15 cellular contexts compared by ENCODE assay signal in genomic region chr4:101125045-101125713, GRCh38.
DNase-seq lines count a peak whose midpoint lies in the region; ATAC-seq, FAIRE-seq and TF ChIP-seq lines count a peak whose summit lies in the region.
"Had no signal": no experiment of that assay in that cellular context is flagged by ENCODE, and none has a peak within 500 bp of the region (broad histone marks: within the 10 kb centered on the region; RNA-seq: fewer than 3 reads in every experiment).

No MANE protein-coding gene starts in this region.

- H3K27me3 Mint-ChIP-seq in endodermal cell (ENCODE audit: insufficient read depth) = no peaks in the 10 kb centered on the region
- H3K27me3 Mint-ChIP-seq: CD4-positive, alpha-beta memory T cell had no signal

- peak overlapping the region; percentile 9 for H3K27ac Mint-ChIP-seq in endodermal cell

- H3K4me1 Mint-ChIP-seq in endodermal cell = peaks cover 26% of the 10 kb centered on the region

- RAD21 ChIA-PET in HCT116 (lab: Charles Lee; ENCODE audit: low non-redundant PET in 1 of 2, low total read pairs in 2 of 2, uncharacterized antibody in 2 of 2, unreplicated experiment in 2 of 2) = interaction anchor here in 1 of 2 experiments (1.1 kb wide), 1 partner anchor 30 kb away, joined by 4 read pairs; no protein-coding TSS in a partner anchor

- peaks cover 41 to 54% (median 47%) of the 10 kb centered on the region in 10 experiments for H3K4me1 ChIP-seq in BLaER1 treated with 17β-estradiol and CSF1 and Interleukin-3, amounts not matched to agents 10 nM and 100 nM
- H3K4me1 ChIP-seq in HCT116 (ENCODE audit: control insufficient read depth in 1 of 2, insufficient read depth in 2 of 2, low read length in 2 of 2) (peaks cover 93 to 94% of the 10 kb centered on the region in 2 experiments), endodermal cell (ENCODE audit: control insufficient read depth, insufficient read depth, low read length) (peaks cover 9% of the 10 kb centered on the region), small intestine (ENCODE audit: control insufficient read depth in 2 of 2, insufficient read depth in 1 of 2, low read depth in 1 of 2, low read length in 1 of 2) (peaks cover 2 to 3% of the 10 kb centered on the region in 2 donors), transverse colon (peaks cover 0 to 35% (median 7%) of the 10 kb centered on the region in 4 donors)

- H3K36me3 Mint-ChIP-seq in endodermal cell (ENCODE audit: low read depth) = peaks cover 4% of the 10 kb centered on the region

- intact Hi-C loops in HCT116 (cut with micrococcal nuclease) = no loop called here
- intact Hi-C loops in transverse colon (cut with DNase I; ENCODE audit: low total_unique reads) = no loop called here

- 81 to 84% methylated on average over 5 of the region's 5 CpGs for WGBS in endodermal cell (ENCODE audit: insufficient coverage in 1 of 2, insufficient read length in 1 of 2), 2 experiments
- 58 to 80% (median 68%) methylated on average over 5 of the region's 5 CpGs for WGBS in small intestine, 3 donors
- 57 to 63% methylated on average over 5 of the region's 5 CpGs for WGBS in transverse colon (ENCODE audit: low coverage in 1 of 2), 2 donors

- no peak for TF ChIP-seq EP300 in transverse colon (IDR thresholded peaks at IDR 0.05; ENCODE audit: low read depth)

- no peak overlapping the region for H3K4me3 ChIP-seq in BLaER1 treated with 17β-estradiol and CSF1 and Interleukin-3, amounts not matched to agents 10 nM and 100 nM
- no peak overlapping the region; a peak in 1 of 4 replicates for H3K4me3 ChIP-seq in HCT116 (replicated peaks in 1 of 2; ENCODE audit: low read depth in 1 of 2, low read length in 2 of 2)
- peak overlapping the region; percentile 47 for H3K4me3 ChIP-seq in endodermal cell (ENCODE audit: low read length)
- no peak overlapping the region for H3K4me3 ChIP-seq in small intestine (ENCODE audit: low read depth in 1 of 2, low read length in 2 of 2)
- H3K4me3 ChIP-seq in transverse colon = no peak overlapping the region

- ATAC-seq in HCT116 = peak; percentile 69
- ATAC-seq: PC-3 had no signal

- no peak overlapping the region for H3K9ac ChIP-seq in BLaER1 treated with 17β-estradiol and CSF1 and Interleukin-3, amounts not matched to agents 10 nM and 100 nM
- H3K9ac ChIP-seq in HCT116 (ENCODE audit: low read length) (peak overlapping the region; percentile 32), endodermal cell (ENCODE audit: extremely low read depth, low read length, poor library complexity, severe bottlenecking) (no peak overlapping the region)

- H3K79me2 ChIP-seq in HCT116 (ENCODE audit: insufficient read depth, low read length) = peaks cover 91% of the 10 kb centered on the region

- H2AFZ ChIP-seq in HCT116 (ENCODE audit: low read depth, low read length, poor library complexity, severe bottlenecking) = no peak overlapping the region

- CTCF ChIA-PET in HCT116 (lab: Charles Lee) = no interaction called here

- H3K4me3 Mint-ChIP-seq in endodermal cell = no peak overlapping the region

- POLR2A ChIA-PET in HCT116 (lab: Charles Lee) = interaction anchor here (0.6 to 3.1 kb wide), 11 partner anchors 10 to 105 kb away, joined by 3 to 33 read pairs (median 6); no protein-coding TSS in a partner anchor

- H3K9me3 ChIP-seq in BLaER1 treated with 17β-estradiol and CSF1 and Interleukin-3, amounts not matched to agents 10 nM and 100 nM (replicated peaks in 1 of 11) = peaks cover 0 to 20% (median 16%) of the 10 kb centered on the region in 11 experiments; a peak in 13 of 22 replicates
- H3K9me3 ChIP-seq in HCT116 (ENCODE audit: control insufficient read depth in 1 of 2, insufficient read depth in 1 of 2, low read depth in 1 of 2, low read length in 2 of 2) (no peaks in the 10 kb centered on the region), endodermal cell (ENCODE audit: control insufficient read depth, low read length) (no peaks in the 10 kb centered on the region), small intestine (ENCODE audit: control insufficient read depth, low read depth) (no peaks in the 10 kb centered on the region), transverse colon (no peaks in the 10 kb centered on the region)

- H3K9me2 ChIP-seq in HCT116 (ENCODE audit: insufficient read depth) = no peaks in the 10 kb centered on the region

- H3K27ac ChIP-seq in BLaER1 treated with 17β-estradiol and CSF1 and Interleukin-3, amounts not matched to agents 10 nM and 100 nM = no peak overlapping the region
- H3K27ac ChIP-seq in HCT116 (ENCODE audit: low read depth, low read length) (peak overlapping the region; percentile 96), endodermal cell (ENCODE audit: low read depth, low read length) (no peak overlapping the region), small intestine (ENCODE audit: low read depth in 1 of 2, low read length in 1 of 2) (no peak overlapping the region), transverse colon (no peak overlapping the region)

- no peaks in the 10 kb centered on the region for H3K27me3 ChIP-seq in BLaER1 treated with 17β-estradiol and CSF1 and Interleukin-3, amounts not matched to agents 10 nM and 100 nM
- H3K27me3 ChIP-seq in HCT116 (ENCODE audit: insufficient read depth, low read length) (no peaks in the 10 kb centered on the region), endodermal cell (ENCODE audit: control insufficient read depth, insufficient read depth, low read length, poor library complexity, severe bottlenecking) (no peaks in the 10 kb centered on the region), small intestine (ENCODE audit: control insufficient read depth in 2 of 2, insufficient read depth in 2 of 2, low read length in 2 of 2) (no peaks in the 10 kb centered on the region), transverse colon (no peaks in the 10 kb centered on the region)

- no peak for FAIRE-seq in small intestine (lab: Jason Lieb, UNC)

- TF ChIP-seq RAD21 in HCT116 (IDR thresholded peaks at IDR 0.05; ENCODE audit: low read depth) = no peak

- H4K20me1 ChIP-seq in BLaER1 treated with 17β-estradiol and CSF1 and Interleukin-3, amounts not matched to agents 10 nM and 100 nM = peaks cover 0 to 72% (median 0%) of the 10 kb centered on the region in 11 experiments; a peak in 4 of 22 replicates
- no peaks in the 10 kb centered on the region for H4K20me1 ChIP-seq in HCT116 (ENCODE audit: insufficient read depth)

- TF ChIP-seq CTCF in HCT116 (IDR thresholded peaks at IDR 0.05 in 2 of 3, conservative IDR thresholded peaks at IDR 0.05 in 1 of 3; ENCODE audit: borderline replicate concordance in 1 of 3, insufficient read depth in 1 of 3, low read depth in 2 of 3, low read length in 2 of 3) = no peak
- no peak for TF ChIP-seq CTCF in endodermal cell (conservative IDR thresholded peaks at IDR 0.05)
- no peak for TF ChIP-seq CTCF in transverse colon (IDR thresholded peaks at IDR 0.05)

- H3K36me3 ChIP-seq in BLaER1 treated with 17β-estradiol and CSF1 and Interleukin-3, amounts not matched to agents 10 nM and 100 nM = peaks cover 0 to 7% (median 0%) of the 10 kb centered on the region in 11 experiments; a peak in 3 of 22 replicates
- no peaks in the 10 kb centered on the region for H3K36me3 ChIP-seq in HCT116 (ENCODE audit: control insufficient read depth in 1 of 2, insufficient read depth in 2 of 2, low read length in 2 of 2)
- no peaks in the 10 kb centered on the region for H3K36me3 ChIP-seq in endodermal cell (ENCODE audit: control insufficient read depth, insufficient read depth, low read length)
- H3K36me3 ChIP-seq in small intestine (ENCODE audit: control insufficient read depth in 2 of 2, insufficient read depth in 2 of 2, low read length in 2 of 2) = no peaks in the 10 kb centered on the region
- H3K36me3 ChIP-seq in transverse colon = no peaks in the 10 kb centered on the region

- TF ChIP-seq POLR2A in HCT116 (IDR thresholded peaks at IDR 0.05; ENCODE audit: borderline replicate concordance, extremely low read depth, insufficient read depth, insufficient read length) (no peak), transverse colon (IDR thresholded peaks at IDR 0.05) (no peak)

- in situ Hi-C loops in transverse colon (cut with MboI; ENCODE audit: low pct_ligation_motif_present in 1 of 4, low pct_unique_long_range_greater_than_20kb in 1 of 4, low sequenced_read_pairs in 3 of 4) = no loop called here

- DNase-seq in HCT116 (ENCODE audit: low read depth, low spot score) (no peak), endodermal cell (no peak), small intestine (peak; percentile 26), transverse colon (no peak), NCI-H2029 (lab: John Stamatoyannopoulos, UW) (no peak), KG1 (lab: John Stamatoyannopoulos, UW) (no peak)
- DNase-seq: AML-193; Calu3; CD4-positive, alpha-beta memory T cell; NCI-H1417; NCI-H187 treated with DMSO at 0.1 percent for 48 hours; NCI-H526 treated with DMSO at 0.1 percent for 48 hours; NK-92 treated with Interleukin-12 subunit alpha and Interleukin-12 subunit beta, amount 100 ng/mL, for 24 hours; PC-3 had no signal

- no peaks in the 10 kb centered on the region for H3K9me3 Mint-ChIP-seq in endodermal cell

- peak overlapping the region in 6 of 11 experiments; percentile 2 to 75 (median 12); a peak in 8 of 22 replicates for H3K4me2 ChIP-seq in BLaER1 treated with 17β-estradiol and CSF1 and Interleukin-3, amounts not matched to agents 10 nM and 100 nM
- H3K4me2 ChIP-seq in HCT116 (ENCODE audit: low read length) = peak overlapping the region; percentile 40

- BruUV-seq in HCT116 (replicated peaks; lab: Mats Ljungman, UMichigan) = TSS peak; percentile 85

TF ChIP-seq in HCT116, 20 proteins besides CTCF, POLR2A, EP300 and RAD21 (continues in another document):
- TF ChIP-seq SRF (IDR thresholded peaks at IDR 0.05; ENCODE audit: low read depth) (0 out of 2 replicates have a peak, but pooled peaks have one; percentile 9), TCF7L2 (IDR thresholded peaks at IDR 0.05; ENCODE audit: borderline replicate concordance, extremely low read depth, insufficient read depth, insufficient read length) (no peak), ZNF274 (IDR thresholded peaks at IDR 0.05; ENCODE audit: low read depth, low read length) (no peak), FOSL1 (IDR thresholded peaks at IDR 0.05; ENCODE audit: low read depth) (peak; percentile 28; the same call in 1 of the 2 replicates), SP1 (IDR thresholded peaks at IDR 0.05; ENCODE audit: low read depth) (peak; percentile 23; the same call in 1 of the 2 replicates), JUND (IDR thresholded peaks at IDR 0.05) (no peak; the same call in none of the 2 replicates), EGR1 (IDR thresholded peaks at IDR 0.05; ENCODE audit: low read depth) (no peak), SIN3A (IDR thresholded peaks at IDR 0.05; ENCODE audit: low read depth) (0 out of 2 replicates have a peak, but pooled peaks have one; percentile 6), ELF1 (IDR thresholded peaks at IDR 0.05; ENCODE audit: borderline replicate concordance, low read depth) (no peak), ZFX (IDR thresholded peaks at IDR 0.05) (no peak), EZH2phosphoT487 (IDR thresholded peaks at IDR 0.05; ENCODE audit: borderline replicate concordance) (no peak), CBX3 (IDR thresholded peaks at IDR 0.05; ENCODE audit: low read depth) (no peak), YY1 (IDR thresholded peaks at IDR 0.05; ENCODE audit: extremely low read depth, insufficient replicate concordance, low read depth, low read length) (no peak)
